23 cellular contexts compared by ENCODE assay signal in the genomic region with DNA sequence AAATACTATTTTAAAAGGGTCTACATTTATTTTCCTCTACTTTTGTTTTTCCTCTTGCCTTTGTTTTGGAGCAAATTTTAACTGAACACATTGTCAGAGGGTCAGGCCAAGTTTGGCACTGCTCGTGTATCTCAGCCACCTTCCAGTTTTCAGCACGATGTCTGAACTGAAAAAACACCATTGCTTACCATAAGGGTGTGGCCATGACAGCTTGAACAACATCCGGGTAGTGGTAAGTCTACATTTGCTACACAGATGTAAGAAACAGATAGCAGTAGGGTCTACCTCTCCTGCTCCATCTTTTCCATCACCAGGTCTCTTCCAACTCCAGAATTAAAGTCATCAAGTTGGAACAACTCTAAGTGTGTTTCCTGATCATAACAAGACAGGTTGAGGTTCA. TPM values are rescaled to one million over a fixed set of nuclear protein-coding genes. Genes with fewer than 3 reads are reported as not detected.
A peak's percentile ranks its signal among the peaks of the same experiment; 100 is the strongest.
DNase-seq lines count a peak whose midpoint lies in the region; ATAC-seq and FAIRE-seq lines count a peak whose summit lies in the region.
"Had no signal": no experiment of that assay in that cellular context is flagged by ENCODE, and none has a peak within 500 bp of the region (broad histone marks: within the 10 kb centered on the region; RNA-seq: fewer than 3 reads in every experiment).

No MANE protein-coding gene starts in this region.

- no peaks in the 10 kb centered on the region for H3K9me3 Mint-ChIP-seq in activated T-cell treated with anti-CD3 and anti-CD28 coated beads, Interleukin-2, amount 50 U/mL, for 72 hours
- peaks cover 5% of the 10 kb centered on the region for H3K9me3 Mint-ChIP-seq in activated naive CD8-positive, alpha-beta T cell treated with anti-CD3 and anti-CD28 coated beads for 36 hours

- H3K9me3 ChIP-seq in small intestine (ENCODE audit: control insufficient read depth, low read depth) = no peaks in the 10 kb centered on the region
- H3K9me3 ChIP-seq: esophagus squamous epithelium, uterus had no signal

- H3K27me3 ChIP-seq in small intestine (ENCODE audit: control insufficient read depth in 2 of 2, insufficient read depth in 2 of 2, low read length in 2 of 2) = peaks cover 0 to 4% of the 10 kb centered on the region in 2 donors
- H3K27me3 ChIP-seq: uterus had no signal

- no peak overlapping the region for H3K27ac ChIP-seq in small intestine (ENCODE audit: low read depth in 1 of 2, low read length in 1 of 2)
- H3K27ac ChIP-seq: esophagus squamous epithelium, neural progenitor cell, RWPE1, uterus had no signal

- peak in 1 of 2 donors; percentile 41 for ATAC-seq in activated T-cell treated with anti-CD3 and anti-CD28 coated beads, Interleukin-2, amount 50 U/mL, for 72 hours (replicated peaks in 1 of 2)
- ATAC-seq: GM23338, left lobe of liver, SK-N-SH treated with all-trans-retinoic acid at 6 μM for 48 hours had no signal

- FAIRE-seq in small intestine (lab: Jason Lieb, UNC) = no peak
- FAIRE-seq: TTC549 had no signal

- H3K36me3 Mint-ChIP-seq in activated T-cell treated with anti-CD3 and anti-CD28 coated beads, Interleukin-2, amount 50 U/mL, for 72 hours (ENCODE audit: insufficient read depth in 2 of 2) = peaks cover 1 to 8% of the 10 kb centered on the region in 2 donors
- no peaks in the 10 kb centered on the region for H3K36me3 Mint-ChIP-seq in activated naive CD8-positive, alpha-beta T cell treated with anti-CD3 and anti-CD28 coated beads for 36 hours
- H3K36me3 Mint-ChIP-seq: mesothelial cell of epicardium, neural progenitor cell had no signal

- H3K4me3 ChIP-seq in small intestine (ENCODE audit: low read depth in 1 of 2, low read length in 2 of 2) = no peak overlapping the region
- H3K4me3 ChIP-seq: esophagus squamous epithelium, GM23338, neural progenitor cell, uterus had no signal

- H3K27me3 Mint-ChIP-seq in activated T-cell treated with anti-CD3 and anti-CD28 coated beads, Interleukin-2, amount 50 U/mL, for 72 hours (ENCODE audit: low read depth) = no peaks in the 10 kb centered on the region
- no peaks in the 10 kb centered on the region for H3K27me3 Mint-ChIP-seq in activated naive CD8-positive, alpha-beta T cell treated with anti-CD3 and anti-CD28 coated beads for 36 hours

- peaks cover 74% of the 10 kb centered on the region for H3K4me1 Mint-ChIP-seq in activated T-cell treated with anti-CD3 and anti-CD28 coated beads, Interleukin-2, amount 50 U/mL, for 72 hours (ENCODE audit: low read depth)
- peaks cover 56% of the 10 kb centered on the region for H3K4me1 Mint-ChIP-seq in activated naive CD8-positive, alpha-beta T cell treated with anti-CD3 and anti-CD28 coated beads for 36 hours

- no peaks in the 10 kb centered on the region for H3K36me3 ChIP-seq in small intestine (ENCODE audit: control insufficient read depth in 2 of 2, insufficient read depth in 2 of 2, low read length in 2 of 2)
- H3K36me3 ChIP-seq: esophagus squamous epithelium, neural progenitor cell, uterus had no signal

- DNase-seq in activated T-cell treated with anti-CD3 and anti-CD28 coated beads, Interleukin-2, amount 50 U/mL, for 72 hours = no peak
- no peak for DNase-seq in activated T-cell treated with anti-CD3 and anti-CD28 coated beads for 4 hours
- DNase-seq in NCI-H2029 treated with DMSO at 0.1 percent for 48 hours (lab: John Stamatoyannopoulos, UW) = peak; percentile 57
- no peak for DNase-seq in activated naive CD8-positive, alpha-beta T cell treated with anti-CD3 and anti-CD28 coated beads for 36 hours
- DNase-seq in small intestine = peak; percentile 9
- no peak for DNase-seq in NCI-H1048 (lab: John Stamatoyannopoulos, UW)
- no peak for DNase-seq in T1000 (lab: John Stamatoyannopoulos, UW)
- no peak for DNase-seq in AG20443 (ENCODE audit: low spot score)
- DNase-seq: activated CD4-positive, alpha-beta T cell treated with anti-CD3 and anti-CD28 coated beads, Interleukin-2, amount 50 U/mL, for 48 hours; aorta; effector CD4-positive, alpha-beta T cell; esophagus squamous epithelium; KBM-7; NCI-H2081; stimulated activated CD4-positive, alpha-beta T cell treated with anti-CD3 and anti-CD28 coated beads, Interleukin-4, amount 100 ng/mL, for 4 hours; uterus had no signal

- WGBS in small intestine, 3 donors = 45 to 55% (median 51%) methylated on average over 3 of the region's 3 CpGs

- peak overlapping the region; percentile 52 to 55 for H3K4me3 Mint-ChIP-seq in activated T-cell treated with anti-CD3 and anti-CD28 coated beads, Interleukin-2, amount 50 U/mL, for 72 hours
- H3K4me3 Mint-ChIP-seq in activated naive CD8-positive, alpha-beta T cell treated with anti-CD3 and anti-CD28 coated beads for 36 hours = peak overlapping the region; percentile 20
- H3K4me3 Mint-ChIP-seq: GM23338, mesothelial cell of epicardium, neural progenitor cell had no signal

- H3K4me1 ChIP-seq in small intestine (ENCODE audit: control insufficient read depth in 2 of 2, insufficient read depth in 1 of 2, low read depth in 1 of 2, low read length in 1 of 2) = no peaks in the 10 kb centered on the region
- H3K4me1 ChIP-seq: uterus had no signal

- peak overlapping the region; percentile 18 for H3K27ac Mint-ChIP-seq in activated T-cell treated with anti-CD3 and anti-CD28 coated beads, Interleukin-2, amount 50 U/mL, for 72 hours
- H3K27ac Mint-ChIP-seq in activated naive CD8-positive, alpha-beta T cell treated with anti-CD3 and anti-CD28 coated beads for 36 hours = no peak overlapping the region
- H3K27ac Mint-ChIP-seq: GM23338, mesothelial cell of epicardium, neural progenitor cell had no signal

RNA-seq across cellular contexts. Expression of gene HIVEP3, which starts 4.2 kb away (rescaled TPM):
- total RNA-seq in activated T-cell treated with anti-CD3 and anti-CD28 coated beads, Interleukin-2, amount 50 U/mL, for 72 hours = 10 to 100 TPM; 22.8 to 29.2 TPM
- 10 to 100 TPM; 19.4 to 21.3 TPM for total RNA-seq in activated naive CD8-positive, alpha-beta T cell treated with anti-CD3 and anti-CD28 coated beads for 36 hours
- 1 to 10 TPM in 2 of 3 donors, under 1 TPM in 1; 0.67 to 2.2 (median 1.3) TPM for polyA plus RNA-seq in small intestine

Comparison
In these comparisons a context has a peak if more than half of its experiments do, and no peak if none do; other contexts are left out.
1. DNase-seq: peak in NCI-H2029 treated with DMSO at 0.1 percent for 48 hours (single experiment) and small intestine (single experiment); none in activated T-cell treated with anti-CD3 and anti-CD28 coated beads, Interleukin-2, amount 50 U/mL, for 72 hours (0 of 2), activated T-cell treated with anti-CD3 and anti-CD28 coated beads for 4 hours (single experiment), activated naive CD8-positive, alpha-beta T cell treated with anti-CD3 and anti-CD28 coated beads for 36 hours (single experiment), NCI-H1048 (single experiment), T1000 (single experiment) and AG20443 (single experiment).